ENCODE assay signal across 13 cellular contexts in genomic region chr20:709421-709820, GRCh38. TPM values are rescaled to one million over a fixed set of nuclear protein-coding genes. Genes with fewer than 3 reads are reported as not detected.
DNase-seq lines count a peak whose midpoint lies in the region; ATAC-seq and TF ChIP-seq lines count a peak whose summit lies in the region.
"Had no signal": no experiment of that assay in that cellular context is flagged by ENCODE, and none has a peak within 500 bp of the region (broad histone marks: within the 10 kb centered on the region; RNA-seq: fewer than 3 reads in every experiment).

No MANE protein-coding gene starts in this region.

- no peaks in the 10 kb centered on the region for H3K9me3 Mint-ChIP-seq in activated T-helper 17 cell treated with anti-CD3 and anti-CD28 coated beads, Interleukin-2, amount 50 U/mL, for 72 hours
- H3K9me3 Mint-ChIP-seq in T-helper 2 cell treated with Interferon-gamma antibody and Interleukin-4, amounts not matched to agents 5 μg/mL and 100 μg/mL, for 36 hours: no peaks in the 10 kb centered on the region

- peaks cover 11% of the 10 kb centered on the region for H3K27me3 ChIP-seq in mammary epithelial cell (ENCODE audit: insufficient read depth, low read length)

- DNase-seq in COR-L47 (lab: John Stamatoyannopoulos, UW): peak; percentile 81
- peak; percentile 82 for DNase-seq in NCI-H1105 treated with DMSO at 0.1 percent for 48 hours (lab: John Stamatoyannopoulos, UW)
- DNase-seq in mammary epithelial cell: peak; percentile 10
- DNase-seq in mesenteric fat pad (ENCODE audit: low spot score): peak; percentile 81
- DNase-seq in effector CD8-positive, alpha-beta T cell (lab: John Stamatoyannopoulos, UW): no peak
- DNase-seq in T-helper 2 cell treated with Interferon-gamma antibody and Interleukin-4, amounts not matched to agents 5 μg/mL and 100 μg/mL, for 36 hours (ENCODE audit: low spot score): no peak
- DNase-seq: Calu3 had no signal

- CTCF ChIA-PET in mammary epithelial cell (lab: Charles Lee; ENCODE audit: low non-redundant PET): no interaction called here

- no peaks in the 10 kb centered on the region for H3K36me3 Mint-ChIP-seq in activated T-helper 17 cell treated with anti-CD3 and anti-CD28 coated beads, Interleukin-2, amount 50 U/mL, for 72 hours (ENCODE audit: low read depth)
- no peaks in the 10 kb centered on the region for H3K36me3 Mint-ChIP-seq in T-helper 2 cell treated with Interferon-gamma antibody and Interleukin-4, amounts not matched to agents 5 μg/mL and 100 μg/mL, for 36 hours (ENCODE audit: low read depth)
- H3K36me3 Mint-ChIP-seq: natural killer cell treated with Interleukin-12 subunit alpha and Interleukin-12 subunit beta and Interleukin-15 and Interleukin-18, amount 100 ng/mL, for 72 hours had no signal

- H3K4me2 ChIP-seq in mammary epithelial cell (ENCODE audit: insufficient read depth, low read depth, low read length): no peak overlapping the region

- no peaks in the 10 kb centered on the region for H3K4me1 ChIP-seq in mammary epithelial cell (ENCODE audit: insufficient read depth, low read length)

- no peaks in the 10 kb centered on the region for H4K20me1 ChIP-seq in mammary epithelial cell (ENCODE audit: insufficient read depth, low read length)

- H3K9ac ChIP-seq in mammary epithelial cell (ENCODE audit: insufficient read depth, low read length): no peak overlapping the region

- H3K4me1 Mint-ChIP-seq in activated T-helper 17 cell treated with anti-CD3 and anti-CD28 coated beads, Interleukin-2, amount 50 U/mL, for 72 hours: no peaks in the 10 kb centered on the region
- H3K4me1 Mint-ChIP-seq in T-helper 2 cell treated with Interferon-gamma antibody and Interleukin-4, amounts not matched to agents 5 μg/mL and 100 μg/mL, for 36 hours (ENCODE audit: low read depth): no peaks in the 10 kb centered on the region

- no peak overlapping the region for H3K27ac ChIP-seq in mammary epithelial cell (ENCODE audit: insufficient read depth, low read depth, low read length)

- TF ChIP-seq CTCF in mammary epithelial cell (conservative IDR thresholded peaks at IDR 0.05 in 1 of 2, IDR thresholded peaks at IDR 0.05 in 1 of 2; ENCODE audit: extremely low read depth in 1 of 2, insufficient read depth in 1 of 2, low read depth in 1 of 2, low read length in 2 of 2): no peak

- no TSS peak for BruUV-seq in mammary epithelial cell (replicated peaks; lab: Mats Ljungman, UMichigan)

- no peak overlapping the region for H3K27ac Mint-ChIP-seq in activated T-helper 17 cell treated with anti-CD3 and anti-CD28 coated beads, Interleukin-2, amount 50 U/mL, for 72 hours
- no peak overlapping the region for H3K27ac Mint-ChIP-seq in T-helper 2 cell treated with Interferon-gamma antibody and Interleukin-4, amounts not matched to agents 5 μg/mL and 100 μg/mL, for 36 hours
- H3K27ac Mint-ChIP-seq: natural killer cell treated with Interleukin-12 subunit alpha and Interleukin-12 subunit beta and Interleukin-15 and Interleukin-18, amount 100 ng/mL, for 72 hours had no signal

- H3K4me3 ChIP-seq in mammary epithelial cell (replicated peaks in 1 of 3; ENCODE audit: insufficient read depth in 1 of 3, low read depth in 2 of 3, low read length in 3 of 3): no peak overlapping the region

- no peaks in the 10 kb centered on the region for H3K79me2 ChIP-seq in mammary epithelial cell (ENCODE audit: insufficient read depth, low read length)

- in situ Hi-C loops in mammary epithelial cell (cut with MboI; ENCODE audit: low sequenced_read_pairs in 2 of 2): no loop called here

- no peaks in the 10 kb centered on the region for H3K36me3 ChIP-seq in mammary epithelial cell (ENCODE audit: insufficient read depth, low read length)

- H2AFZ ChIP-seq in mammary epithelial cell (ENCODE audit: low read depth, low read length): no peak overlapping the region

- dilution Hi-C loops in mammary epithelial cell (cut with HindIII; ENCODE audit: low sequenced_read_pairs): no loop called here

- no peak for ATAC-seq in activated T-helper 17 cell treated with anti-CD3 and anti-CD28 coated beads, Interleukin-2, amount 50 U/mL, for 72 hours (replicated peaks)
- ATAC-seq in HG02763 (IDR thresholded peaks at IDR 0.05; ENCODE audit: unreplicated experiment): no peak

- intact Hi-C loops in mammary epithelial cell (cut with micrococcal nuclease): no loop called here

- H3K27me3 Mint-ChIP-seq in activated T-helper 17 cell treated with anti-CD3 and anti-CD28 coated beads, Interleukin-2, amount 50 U/mL, for 72 hours: peaks cover 36% of the 10 kb centered on the region
- peaks cover 26% of the 10 kb centered on the region for H3K27me3 Mint-ChIP-seq in T-helper 2 cell treated with Interferon-gamma antibody and Interleukin-4, amounts not matched to agents 5 μg/mL and 100 μg/mL, for 36 hours (ENCODE audit: low read depth)

- H3K9me3 ChIP-seq in mammary epithelial cell (replicated peaks; ENCODE audit: insufficient read depth, low read length): no peaks in the 10 kb centered on the region

- H3K4me3 Mint-ChIP-seq in activated T-helper 17 cell treated with anti-CD3 and anti-CD28 coated beads, Interleukin-2, amount 50 U/mL, for 72 hours: no peak overlapping the region
- H3K4me3 Mint-ChIP-seq in T-helper 2 cell treated with Interferon-gamma antibody and Interleukin-4, amounts not matched to agents 5 μg/mL and 100 μg/mL, for 36 hours: no peak overlapping the region
- H3K4me3 Mint-ChIP-seq: natural killer cell treated with Interleukin-12 subunit alpha and Interleukin-12 subunit beta and Interleukin-15 and Interleukin-18, amount 100 ng/mL, for 72 hours had no signal

- WGBS in mammary epithelial cell (ENCODE audit: low coverage, missing lambda C conversion rate): 24% methylated on average over 15 of the region's 20 CpGs

RNA-seq across cellular contexts. Expression of gene SCRT2, which starts 33.8 kb away (rescaled TPM):
- not detected for total RNA-seq in mammary epithelial cell
- not detected for polyA plus RNA-seq in mammary epithelial cell
- polyA minus RNA-seq in mammary epithelial cell: not detected
- not detected for total RNA-seq in mesenteric fat pad
- not detected for total RNA-seq in activated T-helper 17 cell treated with anti-CD3 and anti-CD28 coated beads, Interleukin-2, amount 50 U/mL, for 72 hours
- total RNA-seq: activated CD8-positive, alpha-beta memory T cell treated with anti-CD3 and anti-CD28 coated beads for 36 hours; Calu3; glomerular endothelial cell; LHCN-M2; natural killer cell treated with Interleukin-12 subunit alpha and Interleukin-12 subunit beta and Interleukin-15 and Interleukin-18, amount 100 ng/mL, for 72 hours had no signal

RNA-seq across cellular contexts. Expression of gene SRXN1, which starts 56.4 kb away (rescaled TPM):
- total RNA-seq in mammary epithelial cell (10 to 100 TPM; 49.9 to 68.0 TPM), mesenteric fat pad (41.5 TPM)
- polyA plus RNA-seq in mammary epithelial cell: 47.4 TPM
- 39.1 TPM for polyA minus RNA-seq in mammary epithelial cell
- 10 to 100 TPM; 14.6 to 24.6 TPM for total RNA-seq in activated T-helper 17 cell treated with anti-CD3 and anti-CD28 coated beads, Interleukin-2, amount 50 U/mL, for 72 hours

RNA-seq across cellular contexts. Expression of gene SLC52A3, which starts 58.9 kb away (rescaled TPM):
- total RNA-seq in mammary epithelial cell (not detected), mesenteric fat pad (2.2 TPM)
- 0.02 TPM for polyA plus RNA-seq in mammary epithelial cell
- polyA minus RNA-seq in mammary epithelial cell: not detected
- total RNA-seq in activated T-helper 17 cell treated with anti-CD3 and anti-CD28 coated beads, Interleukin-2, amount 50 U/mL, for 72 hours: not detected
- total RNA-seq: activated CD8-positive, alpha-beta memory T cell treated with anti-CD3 and anti-CD28 coated beads for 36 hours; glomerular endothelial cell; LHCN-M2; natural killer cell treated with Interleukin-12 subunit alpha and Interleukin-12 subunit beta and Interleukin-15 and Interleukin-18, amount 100 ng/mL, for 72 hours had no signal

Comparison
In these comparisons a context has a peak if more than half of its experiments do, and no peak if none do; other contexts are left out.
1. DNase-seq: peak in COR-L47 (single experiment), NCI-H1105 treated with DMSO at 0.1 percent for 48 hours (single experiment), mammary epithelial cell (single experiment) and mesenteric fat pad (single experiment); none in effector CD8-positive, alpha-beta T cell (single experiment) and T-helper 2 cell treated with Interferon-gamma antibody and Interleukin-4, amounts not matched to agents 5 μg/mL and 100 μg/mL, for 36 hours (single experiment).